Comparison of ENCODE assay signal across 11 cellular contexts in genomic region chr3:16617155-16617554, GRCh38. TPM values are rescaled to one million over a fixed set of nuclear protein-coding genes. Genes with fewer than 3 reads are reported as not detected.
DNase-seq lines count a peak whose midpoint lies in the region; ATAC-seq, FAIRE-seq and TF ChIP-seq lines count a peak whose summit lies in the region.
"Not testable (repeated sequence)": the region's sequence is repeated elsewhere in the genome, so short reads cannot be mapped to it uniquely, and the experiment has no call there.
"Had no signal": no experiment of that assay in that cellular context is flagged by ENCODE, and none has a peak within 500 bp of the region (broad histone marks: within the 10 kb centered on the region; RNA-seq: fewer than 3 reads in every experiment).

No MANE protein-coding gene starts in this region.

- intact Hi-C loops in GM12878 (cut with micrococcal nuclease; ENCODE audit: unreplicated experiment), result not testable (repeated sequence)

- not testable (repeated sequence) for H3K4me3 ChIP-seq in Karpas-422 (ENCODE audit: low read length); GM12878

- WGBS in GM12878 (ENCODE audit: insufficient coverage, insufficient replicate concordance, low lambda C conversion rate, missing lambda C conversion rate), result 9% methylated on average over 3 of the region's 3 CpGs

- not testable (repeated sequence) for TF ChIP-seq POLR2A in GM12878 (IDR thresholded peaks at IDR 0.05; ENCODE audit: low read depth, low read length)

- not testable (repeated sequence) for H3K27me3 ChIP-seq in Karpas-422 (ENCODE audit: low read length); GM12878 (replicated peaks in 1 of 2; ENCODE audit: control insufficient read depth in 2 of 2, insufficient read depth in 2 of 2, low read length in 1 of 2)

- POLR2A ChIA-PET in GM12878 (lab: Charles Lee), result not testable (repeated sequence)

- not testable (repeated sequence) for H3K4me2 ChIP-seq in Karpas-422 (ENCODE audit: low read depth, low read length, poor library complexity, severe bottlenecking); GM12878 (ENCODE audit: control insufficient read depth, insufficient read depth)

- H3K36me3 ChIP-seq in Karpas-422 (ENCODE audit: insufficient read depth, low read length); GM12878 (ENCODE audit: control insufficient read depth in 2 of 2, insufficient read depth in 2 of 2, low read length in 1 of 2): not testable (repeated sequence)

- SMC1A ChIA-PET in GM12878 (lab: Charles Lee; ENCODE audit: uncharacterized antibody, unreplicated experiment), result not testable (repeated sequence)

- not testable (repeated sequence) for TF ChIP-seq RAD21 in GM12878 (IDR thresholded peaks at IDR 0.05; ENCODE audit: insufficient read depth, low read depth, low read length)

- RAD21 ChIA-PET in GM12878 (lab: Charles Lee; ENCODE audit: unreplicated experiment), result not testable (repeated sequence)

- in situ Hi-C loops in GM12878 (cut with MboI), result loop anchor here (25.0 kb wide), 1 partner anchor 1220 kb away; no protein-coding TSS in a partner anchor

- H3K9me2 ChIP-seq in Karpas-422 (replicated peaks; ENCODE audit: insufficient read depth, low read length), result not testable (repeated sequence)

- not testable (repeated sequence) for H3K27ac ChIP-seq in Karpas-422 (ENCODE audit: low read length); GM12878 (ENCODE audit: control insufficient read depth, insufficient read depth)

- CTCF ChIA-PET in GM12878 (lab: Yijun Ruan, JAX), result not testable (repeated sequence)

- TF ChIP-seq EP300 in GM12878 (IDR thresholded peaks at IDR 0.05; ENCODE audit: borderline replicate concordance in 1 of 2, control insufficient read depth in 1 of 2, low read depth in 2 of 2, low read length in 2 of 2), result not testable (repeated sequence)

- not testable (repeated sequence) for H3K79me2 ChIP-seq in Karpas-422 (ENCODE audit: low read length); GM12878 (ENCODE audit: control insufficient read depth, insufficient read depth, low read length)

- TF ChIP-seq CTCF in GM12878 (IDR thresholded peaks at IDR 0.05 in 2 of 3, conservative IDR thresholded peaks at IDR 0.05 in 1 of 3; ENCODE audit: control insufficient read depth in 2 of 3, extremely low read depth in 1 of 3, insufficient read depth in 1 of 3, low read depth in 3 of 3, low read length in 3 of 3), result not testable (repeated sequence)

- not testable (repeated sequence) for ATAC-seq in GM12878

- not testable (repeated sequence) for H3K4me1 ChIP-seq in Karpas-422 (ENCODE audit: low read length); GM12878 (ENCODE audit: control insufficient read depth, insufficient read depth, low read length)

- not testable (repeated sequence) for H2AFZ ChIP-seq in Karpas-422 (ENCODE audit: low read length); GM12878 (ENCODE audit: control insufficient read depth, low read depth, low read length)

- FAIRE-seq in GM12878 (lab: Jason Lieb, UNC), result not testable (repeated sequence)

- H3K9ac ChIP-seq in Karpas-422 (ENCODE audit: low read length); GM12878 (ENCODE audit: control insufficient read depth, insufficient read depth, low read length): not testable (repeated sequence)

- not testable (repeated sequence) for H4K20me1 ChIP-seq in Karpas-422 (ENCODE audit: insufficient read depth, low read depth, low read length); GM12878 (ENCODE audit: control insufficient read depth, insufficient read depth)

- H3K9me3 ChIP-seq in Karpas-422 (ENCODE audit: low read length); GM12878 (replicated peaks; ENCODE audit: control insufficient read depth, insufficient read depth, low read length): not testable (repeated sequence)

- DNase-seq in Karpas-422 (peak; percentile 66), MV-4-11 (lab: John Stamatoyannopoulos, UW) (peak; percentile 16), NOMO-1 treated with dmso at 0.1 percent for 144 hours (lab: John Stamatoyannopoulos, UW; ENCODE audit: unreplicated experiment) (peak; percentile 40), SKM-1 (lab: John Stamatoyannopoulos, UW; ENCODE audit: unreplicated experiment) (peak; percentile 8)
- not testable (repeated sequence) for DNase-seq in GM12878 (ENCODE audit: low read depth, low spot score)

- not testable (repeated sequence) for BruUV-seq in GM12878 (replicated peaks; lab: Mats Ljungman, UMichigan)

TF ChIP-seq in GM12878, 131 proteins besides CTCF, POLR2A, EP300 and RAD21:
- TF ChIP-seq SPI1 (IDR thresholded peaks at IDR 0.05; ENCODE audit: borderline replicate concordance, insufficient read depth, low read depth, low read length), result peak; percentile 29; the same call in 1 of the 2 replicates

RNA-seq across cellular contexts. Expression of gene DAZL, which starts 11.9 kb away (rescaled TPM):
- total RNA-seq in Karpas-422 (2014; rRNA removed; shearing (Covaris generic); ENCODE audit: low replicate concordance), result not detected in 2 replicates
- not detected in 2 replicates for total RNA-seq in GM12878 (2013; cell fraction: nucleolus; rRNA removed)
- total RNA-seq in GM12878 (2014; rRNA removed) (0.11 TPM in 2 replicates), GM12878 (2014; rRNA removed; fragmentation: Illumina TruSeq; extraction: Trizol) (0.13 and 0.14 TPM in 2 replicates), GM12878 (2021) (0.05 TPM in 1 of 2 replicates, not detected in the other)
- polyA plus RNA-seq in GM12878 (2011; ENCODE audit: low read depth), result not detected
- polyA plus RNA-seq in GM12878 (2011; rRNA removed) (0.04 and 0.07 TPM in 2 replicates), GM12878 (2014; fragmentation: Illumina TruSeq; extraction: Trizol) (0.11 and 0.12 TPM in 2 replicates), GM12878 (2014; fragmentation: Nextera tagmentation; extraction: Ambion mirVana) (under 1 TPM; 0.20 to 0.23 TPM), GM12878 (2014; rRNA removed) (0.09 and 0.15 TPM in 2 replicates), GM12878 (2016; fragmentation: Nextera tagmentation; extraction: Ambion mirVana) (under 1 TPM; 0.10 to 0.48 TPM)
- polyA plus RNA-seq in GM12878 (2011; cell fraction: cytosol; rRNA removed), result 0.01 TPM in 1 of 2 replicates, not detected in the other
- not detected in 2 replicates for polyA plus RNA-seq in GM12878 (2011; cell fraction: nucleus; rRNA removed)
- polyA plus RNA-seq in GM12878 (2012), result 0.03 and 0.04 TPM in 2 replicates
- not detected in 2 replicates for polyA minus RNA-seq in GM12878 (2011; rRNA and poly(A)+ RNA removed)
- not detected in 2 replicates for polyA minus RNA-seq in GM12878 (2011; cell fraction: cytosol; rRNA and poly(A)+ RNA removed)
- polyA minus RNA-seq in GM12878 (2011; cell fraction: nucleus; rRNA and poly(A)+ RNA removed), result not detected in 2 replicates
- total RNA-seq: A172; A673; Caco-2; CD4-positive, CD25-positive, alpha-beta regulatory T cell; CD8-positive, alpha-beta T cell; GM23248 had no signal
- polyA plus RNA-seq: CD4-positive, CD25-positive, alpha-beta regulatory T cell; GM23248 had no signal
